Comparison of ENCODE assay signal across 27 cellular contexts in genomic region chr3:190192807-190193206, GRCh38.
"Had no signal": no experiment of that assay in that cellular context is flagged by ENCODE, and none has a peak within 500 bp of the region (broad histone marks: within the 10 kb centered on the region; RNA-seq: fewer than 3 reads in every experiment).

No MANE protein-coding gene starts in this region.

- H3K4me2 ChIP-seq: smooth muscle cell had no signal

- H3K9me3 ChIP-seq: esophagus squamous epithelium, gastrocnemius medialis, right atrium auricular region, suprapubic skin, tibial artery, upper lobe of right lung had no signal

- H3K36me3 ChIP-seq: esophagus squamous epithelium, gastrocnemius medialis, right atrium auricular region, suprapubic skin, tibial artery, upper lobe of right lung had no signal

- H3K4me3 ChIP-seq: esophagus squamous epithelium, gastrocnemius medialis, right atrium auricular region, smooth muscle cell, suprapubic skin, tibial artery, upper lobe of right lung had no signal

- ATAC-seq: activated CD8-positive, alpha-beta memory T cell treated with anti-CD3 and anti-CD28 coated beads, Interleukin-2, amount 10 ng/mL, durations not matched to agents 7 days and 5 days; activated CD8-positive, alpha-beta T cell treated with anti-CD3 and anti-CD28 coated beads, Interleukin-2, amount 10 ng/mL, durations not matched to agents 7 days and 5 days; gastrocnemius medialis; left cardiac atrium; left ventricle myocardium superior; stimulated activated naive B cell treated with anti-CD40 and anti-IgM and Interleukin-4, amounts not matched to agents 10 μg/mL and 1 μg/mL and 100 μg/mL, for 72 hours; upper lobe of right lung; WTC11 had no signal

- H3K27ac Mint-ChIP-seq: activated CD8-positive, alpha-beta memory T cell treated with anti-CD3 and anti-CD28 coated beads, Interleukin-2, amount 10 ng/mL, durations not matched to agents 7 days and 5 days; activated CD8-positive, alpha-beta T cell treated with anti-CD3 and anti-CD28 coated beads, Interleukin-2, amount 10 ng/mL, durations not matched to agents 7 days and 5 days; activated naive CD4-positive, alpha-beta T cell treated with anti-CD3 and anti-CD28 coated beads, Interleukin-2, amount 50 U/mL, for 72 hours; mesothelial cell of epicardium; naive B cell; nephron progenitor cell; stimulated activated naive B cell treated with anti-CD40 and anti-IgM and Interleukin-4, amounts not matched to agents 10 μg/mL and 1 μg/mL and 100 μg/mL, for 72 hours; WTC11 had no signal

- DNase-seq: activated CD4-positive, alpha-beta T cell treated with anti-CD3 and anti-CD28 coated beads for 1 hour; activated CD4-positive, alpha-beta T cell treated with anti-CD3 and anti-CD28 coated beads, Interleukin-2, amount 50 U/mL, for 1 hour; activated CD8-positive, alpha-beta memory T cell treated with anti-CD3 and anti-CD28 coated beads, Interleukin-2, amount 10 ng/mL, durations not matched to agents 7 days and 5 days; activated CD8-positive, alpha-beta T cell treated with anti-CD3 and anti-CD28 coated beads, Interleukin-2, amount 10 ng/mL, durations not matched to agents 7 days and 5 days; activated naive CD4-positive, alpha-beta T cell; activated T-cell treated with anti-CD3 and anti-CD28 coated beads, Interleukin-2, amount 50 U/mL, for 48 hours; effector CD8-positive, alpha-beta T cell; esophagus squamous epithelium; gastrocnemius medialis; glutamatergic neuron; left cardiac atrium; left ventricle myocardium superior; naive B cell; nephron progenitor cell; stimulated activated CD4-positive, alpha-beta T cell treated with anti-CD3 and anti-CD28 coated beads, Interleukin-1b, Interleukin-23, amount 100 ng/mL, for 48 hours; stimulated activated naive B cell treated with anti-CD40 and anti-IgM and Interleukin-4, amounts not matched to agents 10 μg/mL and 1 μg/mL and 100 μg/mL, for 72 hours; T-helper 2 cell; tibial artery; upper lobe of right lung had no signal

- H3K27me3 ChIP-seq: esophagus squamous epithelium, gastrocnemius medialis, right atrium auricular region, suprapubic skin, tibial artery, upper lobe of right lung had no signal

- H3K4me3 Mint-ChIP-seq: activated CD8-positive, alpha-beta memory T cell treated with anti-CD3 and anti-CD28 coated beads, Interleukin-2, amount 10 ng/mL, durations not matched to agents 7 days and 5 days; activated CD8-positive, alpha-beta T cell treated with anti-CD3 and anti-CD28 coated beads, Interleukin-2, amount 10 ng/mL, durations not matched to agents 7 days and 5 days; central memory CD8-positive, alpha-beta T cell; mesothelial cell of epicardium; naive B cell; nephron progenitor cell; stimulated activated naive B cell treated with anti-CD40 and anti-IgM and Interleukin-4, amounts not matched to agents 10 μg/mL and 1 μg/mL and 100 μg/mL, for 72 hours; WTC11 had no signal

- H3K36me3 Mint-ChIP-seq: activated CD8-positive, alpha-beta memory T cell treated with anti-CD3 and anti-CD28 coated beads, Interleukin-2, amount 10 ng/mL, durations not matched to agents 7 days and 5 days; activated naive CD4-positive, alpha-beta T cell treated with anti-CD3 and anti-CD28 coated beads, Interleukin-2, amount 50 U/mL, for 72 hours; mesothelial cell of epicardium; naive B cell; stimulated activated naive B cell treated with anti-CD40 and anti-IgM and Interleukin-4, amounts not matched to agents 10 μg/mL and 1 μg/mL and 100 μg/mL, for 72 hours; WTC11 had no signal

- H3K27ac ChIP-seq: epithelial cell of prostate, esophagus squamous epithelium, gastrocnemius medialis, right atrium auricular region, suprapubic skin, tibial artery, upper lobe of right lung had no signal

- H3K27me3 Mint-ChIP-seq: central memory CD8-positive, alpha-beta T cell had no signal

- H3K4me1 Mint-ChIP-seq: activated CD8-positive, alpha-beta memory T cell treated with anti-CD3 and anti-CD28 coated beads, Interleukin-2, amount 10 ng/mL, durations not matched to agents 7 days and 5 days; central memory CD8-positive, alpha-beta T cell; naive B cell; stimulated activated naive B cell treated with anti-CD40 and anti-IgM and Interleukin-4, amounts not matched to agents 10 μg/mL and 1 μg/mL and 100 μg/mL, for 72 hours had no signal

- H3K9me3 Mint-ChIP-seq: activated naive CD4-positive, alpha-beta T cell treated with anti-CD3 and anti-CD28 coated beads, Interleukin-2, amount 50 U/mL, for 72 hours; central memory CD8-positive, alpha-beta T cell; mesothelial cell of epicardium; naive B cell; nephron progenitor cell; stimulated activated naive B cell treated with anti-CD40 and anti-IgM and Interleukin-4, amounts not matched to agents 10 μg/mL and 1 μg/mL and 100 μg/mL, for 72 hours; WTC11 had no signal

- H3K4me1 ChIP-seq: esophagus squamous epithelium, gastrocnemius medialis, right atrium auricular region, suprapubic skin, tibial artery, upper lobe of right lung had no signal
